Comparison of ENCODE assay signal across 18 cellular contexts in the genomic region with DNA sequence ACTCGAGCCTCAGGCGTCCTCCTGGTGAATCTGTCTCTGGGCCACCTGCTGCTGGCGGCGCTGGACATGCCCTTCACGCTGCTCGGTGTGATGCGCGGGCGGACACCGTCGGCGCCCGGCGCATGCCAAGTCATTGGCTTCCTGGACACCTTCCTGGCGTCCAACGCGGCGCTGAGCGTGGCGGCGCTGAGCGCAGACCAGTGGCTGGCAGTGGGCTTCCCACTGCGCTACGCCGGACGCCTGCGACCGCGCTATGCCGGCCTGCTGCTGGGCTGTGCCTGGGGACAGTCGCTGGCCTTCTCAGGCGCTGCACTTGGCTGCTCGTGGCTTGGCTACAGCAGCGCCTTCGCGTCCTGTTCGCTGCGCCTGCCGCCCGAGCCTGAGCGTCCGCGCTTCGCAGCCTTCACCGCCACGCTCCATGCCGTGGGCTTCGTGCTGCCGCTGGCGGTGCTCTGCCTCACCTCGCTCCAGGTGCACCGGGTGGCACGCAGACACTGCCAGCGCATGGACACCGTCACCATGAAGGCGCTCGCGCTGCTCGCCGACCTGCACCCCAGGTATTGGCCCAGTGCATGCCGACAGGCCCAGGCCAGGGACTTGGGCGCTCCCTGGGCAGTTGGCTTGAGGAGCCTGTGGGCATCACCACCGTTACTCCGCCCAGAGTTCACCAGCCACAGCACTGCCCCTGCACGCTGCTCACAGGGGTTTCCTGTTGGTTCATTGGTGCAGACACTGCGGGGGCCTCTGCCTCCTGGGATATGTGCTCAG. TPM values are rescaled to one million over a fixed set of nuclear protein-coding genes. Genes with fewer than 3 reads are reported as not detected.
DNase-seq lines count a peak whose midpoint lies in the region; ATAC-seq, FAIRE-seq and TF ChIP-seq lines count a peak whose summit lies in the region.
"Had no signal": no experiment of that assay in that cellular context is flagged by ENCODE, and none has a peak within 500 bp of the region (broad histone marks: within the 10 kb centered on the region; RNA-seq: fewer than 3 reads in every experiment).

No MANE protein-coding gene starts in this region.

- 76% methylated on average over 64 of the region's 66 CpGs; no CpG with 5 or more reads in 1 of the 2 experiments for WGBS in H1 (ENCODE audit: extremely low coverage in 1 of 2, insufficient coverage in 1 of 2, insufficient read length in 1 of 2, insufficient replicate concordance in 2 of 2, low coverage in 1 of 2, low lambda C conversion rate in 2 of 2, missing lambda C conversion rate in 1 of 2), 2 experiments
- no CpG with 5 or more reads among the region's 66 CpGs for WGBS in mesendoderm (ENCODE audit: extremely low coverage, insufficient coverage, low lambda C conversion rate)
- 56 to 81% (median 65%) methylated on average over 43 to 66 of the region's 66 CpGs for WGBS in spleen, 5 donors

- no peak for TF ChIP-seq EP300 in H1 (IDR thresholded peaks at IDR 0.05; ENCODE audit: borderline replicate concordance in 1 of 2, low read depth in 2 of 2, low read length in 2 of 2)

- peaks cover 13% of the 10 kb centered on the region; the same call in 1 of the 2 replicates for H3K23me2 ChIP-seq in H1 (ENCODE audit: low read depth, low read length)

- no peak overlapping the region for H2AFZ ChIP-seq in H1 (ENCODE audit: low read length)

- intact Hi-C loops in spleen (cut with DNase I; ENCODE audit: low total_unique reads), result no loop called here

- H3K4me2 ChIP-seq in H1 (ENCODE audit: insufficient read depth in 1 of 2, low read depth in 2 of 2, low read length in 2 of 2), result peak overlapping the region; percentile 69 to 91
- H3K4me2 ChIP-seq in mesendoderm (ENCODE audit: low read length), result peak overlapping the region; percentile 40
- H3K4me2 ChIP-seq: A549 had no signal

- TF ChIP-seq CTCF in H1 (IDR thresholded peaks at IDR 0.05; ENCODE audit: control extremely low read depth in 1 of 3, insufficient read depth in 1 of 3, low read depth in 1 of 3, low read length in 3 of 3) (no peak), spleen (IDR thresholded peaks at IDR 0.05 in 8 of 11, conservative IDR thresholded peaks at IDR 0.05 in 3 of 11) (no peak), GM20000 (IDR thresholded peaks at IDR 0.05; ENCODE audit: extremely low read depth, missing control alignments) (no peak)

- H3K4ac ChIP-seq in H1 (replicated peaks; ENCODE audit: insufficient read length, low read depth, low read length) (no peak overlapping the region), mesendoderm (ENCODE audit: low read depth, low read length) (no peak overlapping the region)

- H3K79me2 ChIP-seq in H1 (ENCODE audit: control insufficient read depth in 1 of 2, insufficient read depth in 2 of 2, low read length in 2 of 2) (no peaks in the 10 kb centered on the region), mesendoderm (ENCODE audit: control insufficient read depth, insufficient read depth, low read length) (no peaks in the 10 kb centered on the region)

- H3K9me3 Mint-ChIP-seq in activated naive CD8-positive, alpha-beta T cell treated with anti-CD3 and anti-CD28 coated beads, Interleukin-2, amount 10 ng/mL, durations not matched to agents 7 days and 5 days, result no peaks in the 10 kb centered on the region
- no peaks in the 10 kb centered on the region for H3K9me3 Mint-ChIP-seq in activated naive CD8-positive, alpha-beta T cell treated with anti-CD3 and anti-CD28 coated beads, Interleukin-2, amount 50 U/mL, for 24 hours
- H3K9me3 Mint-ChIP-seq in activated CD4-positive, alpha-beta memory T cell treated with anti-CD3 and anti-CD28 coated beads, Interleukin-2, amount 10 ng/mL, durations not matched to agents 7 days and 5 days, result no peaks in the 10 kb centered on the region
- H3K9me3 Mint-ChIP-seq: dendritic cell treated with granulocyte-macrophage colony-stimulating factor and Interleukin-4, amounts not matched to agents 40 ng/mL and 50 ng/mL, for 4 days; T-helper 1 cell treated with Interleukin-12 subunit alpha and Interleukin-12 subunit beta and Interleukin-4 antibody, amounts not matched to agents 30 μg/mL and 1 μg/mL, for 36 hours had no signal

- H3K23ac ChIP-seq in H1 (ENCODE audit: insufficient read length) (no peak overlapping the region), mesendoderm (ENCODE audit: low read length) (no peak overlapping the region)

- no peak overlapping the region for H2BK20ac ChIP-seq in H1 (ENCODE audit: low read length)

- H2BK12ac ChIP-seq in H1 (ENCODE audit: low read depth, low read length), result peak overlapping the region; percentile 39; the same call in 1 of the 2 replicates

- no peak overlapping the region; the same call in 1 of the 2 replicates for H4K8ac ChIP-seq in H1 (ENCODE audit: extremely low read depth, insufficient read depth, low read length)
- H4K8ac ChIP-seq in mesendoderm (ENCODE audit: low read depth, low read length), result no peak overlapping the region

- no peak overlapping the region for H3K56ac ChIP-seq in H1 (replicated peaks; ENCODE audit: insufficient read length, low read depth, low read length)
- peak overlapping the region; percentile 11 for H3K56ac ChIP-seq in mesendoderm (ENCODE audit: low read length)

- DNase-seq in activated naive CD8-positive, alpha-beta T cell treated with anti-CD3 and anti-CD28 coated beads, Interleukin-2, amount 10 ng/mL, durations not matched to agents 7 days and 5 days, result peak; percentile 13
- DNase-seq in activated naive CD8-positive, alpha-beta T cell treated with anti-CD3 and anti-CD28 coated beads, Interleukin-2, amount 50 U/mL, for 24 hours, result no peak
- DNase-seq in H1 (ENCODE audit: low read depth in 1 of 2, low spot score in 2 of 2) (no peak), mesendoderm (no peak), spleen (peak; percentile 70), AML-193 (lab: John Stamatoyannopoulos, UW) (no peak), GM20000 (ENCODE audit: low spot score) (no peak)
- no peak for DNase-seq in activated CD4-positive, alpha-beta memory T cell treated with anti-CD3 and anti-CD28 coated beads, Interleukin-2, amount 10 ng/mL, durations not matched to agents 7 days and 5 days
- DNase-seq: activated effector memory CD4-positive, alpha-beta T cell treated with Interleukin-2 at 50 U/mL for 16 hours; NCI-H2081; NCI-H446 had no signal

- H3K36me3 ChIP-seq in H1 (ENCODE audit: control insufficient read depth in 2 of 4, insufficient read depth in 4 of 4, low read length in 3 of 4), result no peaks in the 10 kb centered on the region
- H3K36me3 ChIP-seq in mesendoderm (ENCODE audit: control insufficient read depth, insufficient read depth, low read length), result no peaks in the 10 kb centered on the region
- H3K36me3 ChIP-seq in spleen, result no peaks in the 10 kb centered on the region
- H3K36me3 ChIP-seq: heart left ventricle, SJSA1, upper lobe of left lung had no signal

- H2BK15ac ChIP-seq in H1 (ENCODE audit: low read length), result 0 out of 2 replicates have a peak overlapping the region, but pooled peaks have one; percentile 46
- H2BK15ac ChIP-seq in mesendoderm (replicated peaks; ENCODE audit: low read depth), result no peak overlapping the region

- no peak overlapping the region for H2BK120ac ChIP-seq in H1 (replicated peaks; ENCODE audit: low read depth, low read length)
- no peak overlapping the region for H2BK120ac ChIP-seq in mesendoderm (ENCODE audit: low read depth, low read length)

- H4K91ac ChIP-seq in H1 (replicated peaks; ENCODE audit: insufficient read length, low read length), result no peak overlapping the region

- H2AK5ac ChIP-seq in H1 (ENCODE audit: low read depth, low read length) (no peak overlapping the region), mesendoderm (ENCODE audit: low read length) (no peak overlapping the region)

- H4K20me1 ChIP-seq in H1 (replicated peaks in 1 of 2; ENCODE audit: control insufficient read depth in 1 of 2, insufficient read depth in 2 of 2, low read length in 2 of 2), result peaks cover 1 to 6% of the 10 kb centered on the region in 2 experiments

- H4K5ac ChIP-seq in H1 (ENCODE audit: insufficient read length, low read depth, low read length), result no peak overlapping the region
- no peak overlapping the region for H4K5ac ChIP-seq in mesendoderm (ENCODE audit: low read length)

- ATAC-seq in activated naive CD8-positive, alpha-beta T cell treated with anti-CD3 and anti-CD28 coated beads, Interleukin-2, amount 10 ng/mL, durations not matched to agents 7 days and 5 days (ENCODE audit: low read depth), result no peak
- no peak for ATAC-seq in activated naive CD8-positive, alpha-beta T cell treated with anti-CD3 and anti-CD28 coated beads, Interleukin-2, amount 50 U/mL, for 24 hours

- TF ChIP-seq RAD21 in H1 (IDR thresholded peaks at IDR 0.05 in 1 of 2, conservative IDR thresholded peaks at IDR 0.05 in 1 of 2; ENCODE audit: low read depth in 2 of 2, low read length in 2 of 2), result no peak

- TF ChIP-seq POLR2A in H1 (IDR thresholded peaks at IDR 0.05; ENCODE audit: control extremely low read depth in 1 of 2, low read depth in 2 of 2, low read length in 2 of 2), result no peak
- TF ChIP-seq POLR2A in spleen (IDR thresholded peaks at IDR 0.05), result no peak

- H3K18ac ChIP-seq in H1 (ENCODE audit: extremely low read depth, low read length), result no peak overlapping the region
- no peak overlapping the region for H3K18ac ChIP-seq in mesendoderm (ENCODE audit: low read length)

- H3K4me1 Mint-ChIP-seq in activated naive CD8-positive, alpha-beta T cell treated with anti-CD3 and anti-CD28 coated beads, Interleukin-2, amount 10 ng/mL, durations not matched to agents 7 days and 5 days, result no peaks in the 10 kb centered on the region
- no peaks in the 10 kb centered on the region for H3K4me1 Mint-ChIP-seq in activated naive CD8-positive, alpha-beta T cell treated with anti-CD3 and anti-CD28 coated beads, Interleukin-2, amount 50 U/mL, for 24 hours
- H3K4me1 Mint-ChIP-seq in activated CD4-positive, alpha-beta memory T cell treated with anti-CD3 and anti-CD28 coated beads, Interleukin-2, amount 10 ng/mL, durations not matched to agents 7 days and 5 days, result no peaks in the 10 kb centered on the region

- no peak overlapping the region for H2BK5ac ChIP-seq in H1 (ENCODE audit: low read depth, low read length)
- H2BK5ac ChIP-seq in mesendoderm (ENCODE audit: low read length), result no peak overlapping the region

- H3K27ac Mint-ChIP-seq in activated naive CD8-positive, alpha-beta T cell treated with anti-CD3 and anti-CD28 coated beads, Interleukin-2, amount 10 ng/mL, durations not matched to agents 7 days and 5 days, result no peak overlapping the region
- H3K27ac Mint-ChIP-seq in activated naive CD8-positive, alpha-beta T cell treated with anti-CD3 and anti-CD28 coated beads, Interleukin-2, amount 50 U/mL, for 24 hours, result no peak overlapping the region
- H3K27ac Mint-ChIP-seq in activated CD4-positive, alpha-beta memory T cell treated with anti-CD3 and anti-CD28 coated beads, Interleukin-2, amount 10 ng/mL, durations not matched to agents 7 days and 5 days, result no peak overlapping the region
- H3K27ac Mint-ChIP-seq: dendritic cell treated with granulocyte-macrophage colony-stimulating factor and Interleukin-4, amounts not matched to agents 40 ng/mL and 50 ng/mL, for 4 days; T-helper 1 cell treated with Interleukin-12 subunit alpha and Interleukin-12 subunit beta and Interleukin-4 antibody, amounts not matched to agents 30 μg/mL and 1 μg/mL, for 36 hours had no signal

- no peak overlapping the region for H3K14ac ChIP-seq in H1 (ENCODE audit: insufficient read length)

- no peaks in the 10 kb centered on the region for H3K9me3 ChIP-seq in H1 (ENCODE audit: insufficient read depth in 2 of 2, low read depth in 1 of 2, low read length in 1 of 2)
- H3K9me3 ChIP-seq in spleen, result peaks cover 0 to 10% (median 0%) of the 10 kb centered on the region in 8 donors
- H3K9me3 ChIP-seq: A549, heart left ventricle, SJSA1, upper lobe of left lung had no signal

- no peaks in the 10 kb centered on the region for H3K36me3 Mint-ChIP-seq in activated naive CD8-positive, alpha-beta T cell treated with anti-CD3 and anti-CD28 coated beads, Interleukin-2, amount 10 ng/mL, durations not matched to agents 7 days and 5 days
- H3K36me3 Mint-ChIP-seq in activated naive CD8-positive, alpha-beta T cell treated with anti-CD3 and anti-CD28 coated beads, Interleukin-2, amount 50 U/mL, for 24 hours (ENCODE audit: low read depth), result no peaks in the 10 kb centered on the region
- no peaks in the 10 kb centered on the region for H3K36me3 Mint-ChIP-seq in activated CD4-positive, alpha-beta memory T cell treated with anti-CD3 and anti-CD28 coated beads, Interleukin-2, amount 10 ng/mL, durations not matched to agents 7 days and 5 days (ENCODE audit: low read depth)

- FAIRE-seq in H1 (lab: Jason Lieb, UNC), result no peak
- FAIRE-seq: A549 had no signal

- H3K27ac ChIP-seq in H1 (ENCODE audit: low read depth, low read length) (no peak overlapping the region), mesendoderm (ENCODE audit: low read depth, low read length) (no peak overlapping the region), spleen (no peak overlapping the region)
- H3K27ac ChIP-seq: A549, heart left ventricle, SJSA1, upper lobe of left lung had no signal

- H3K79me1 ChIP-seq in H1 (ENCODE audit: low read depth, low read length) (no peaks in the 10 kb centered on the region), mesendoderm (ENCODE audit: low read length) (no peaks in the 10 kb centered on the region)

- CTCF ChIA-PET in H1 (lab: Charles Lee; ENCODE audit: partially characterized antibody), result interaction anchor here (0.7 to 2.5 kb wide), 15 partner anchors 8 to 113 kb away, joined by 3 to 15 read pairs (median 5); a partner anchor contains a TSS
- CTCF ChIA-PET in activated CD4-positive, alpha-beta memory T cell treated with anti-CD3 and anti-CD28 coated beads, Interleukin-2, amount 10 ng/mL, durations not matched to agents 7 days and 5 days (lab: Charles Lee), result no interaction called here

- peaks cover 0 to 26% (median 17%) of the 10 kb centered on the region in 4 experiments; a peak in 6 of 7 replicates for H3K4me1 ChIP-seq in H1 (replicated peaks in 1 of 4; ENCODE audit: control insufficient read depth in 3 of 4, insufficient read depth in 4 of 4, low read length in 3 of 4)
- H3K4me1 ChIP-seq in mesendoderm (ENCODE audit: control insufficient read depth, low read depth, low read length), result peaks cover 8% of the 10 kb centered on the region
- peaks cover 0 to 6% (median 0%) of the 10 kb centered on the region in 6 donors for H3K4me1 ChIP-seq in spleen
- H3K4me1 ChIP-seq: A549 had no signal

- H3K9ac ChIP-seq in H1 (replicated peaks in 1 of 4; ENCODE audit: extremely low read depth in 1 of 4, low read depth in 3 of 4, low read length in 3 of 4) (no peak overlapping the region), mesendoderm (ENCODE audit: low read length) (no peak overlapping the region)

- H3K27me3 ChIP-seq in H1 (replicated peaks in 1 of 4; ENCODE audit: control insufficient read depth in 3 of 4, extremely low read depth in 1 of 4, insufficient read depth in 3 of 4, low read length in 3 of 4) (peaks cover 3 to 16% (median 15%) of the 10 kb centered on the region in 4 experiments), mesendoderm (ENCODE audit: insufficient read depth, low read length, poor library complexity) (no peaks in the 10 kb centered on the region), spleen (replicated peaks in 1 of 7) (peaks cover 0 to 90% (median 27%) of the 10 kb centered on the region in 7 donors)
- H3K27me3 ChIP-seq: SJSA1 had no signal

- H3K27me3 Mint-ChIP-seq in activated naive CD8-positive, alpha-beta T cell treated with anti-CD3 and anti-CD28 coated beads, Interleukin-2, amount 10 ng/mL, durations not matched to agents 7 days and 5 days, result peaks cover 2% of the 10 kb centered on the region
- H3K27me3 Mint-ChIP-seq in activated naive CD8-positive, alpha-beta T cell treated with anti-CD3 and anti-CD28 coated beads, Interleukin-2, amount 50 U/mL, for 24 hours, result peaks cover 12% of the 10 kb centered on the region
- peaks cover 2% of the 10 kb centered on the region for H3K27me3 Mint-ChIP-seq in activated CD4-positive, alpha-beta memory T cell treated with anti-CD3 and anti-CD28 coated beads, Interleukin-2, amount 10 ng/mL, durations not matched to agents 7 days and 5 days

- no peak overlapping the region for H3K4me3 Mint-ChIP-seq in activated naive CD8-positive, alpha-beta T cell treated with anti-CD3 and anti-CD28 coated beads, Interleukin-2, amount 10 ng/mL, durations not matched to agents 7 days and 5 days
- no peak overlapping the region for H3K4me3 Mint-ChIP-seq in activated naive CD8-positive, alpha-beta T cell treated with anti-CD3 and anti-CD28 coated beads, Interleukin-2, amount 50 U/mL, for 24 hours
- H3K4me3 Mint-ChIP-seq in activated CD4-positive, alpha-beta memory T cell treated with anti-CD3 and anti-CD28 coated beads, Interleukin-2, amount 10 ng/mL, durations not matched to agents 7 days and 5 days, result no peak overlapping the region
- H3K4me3 Mint-ChIP-seq: dendritic cell treated with granulocyte-macrophage colony-stimulating factor and Interleukin-4, amounts not matched to agents 40 ng/mL and 50 ng/mL, for 4 days; T-helper 1 cell treated with Interleukin-12 subunit alpha and Interleukin-12 subunit beta and Interleukin-4 antibody, amounts not matched to agents 30 μg/mL and 1 μg/mL, for 36 hours had no signal

- POLR2A ChIA-PET in activated naive CD8-positive, alpha-beta T cell treated with anti-CD3 and anti-CD28 coated beads, Interleukin-2, amount 10 ng/mL, durations not matched to agents 7 days and 5 days (lab: Charles Lee), result no interaction called here
- POLR2A ChIA-PET in H1 (lab: Charles Lee; ENCODE audit: partially characterized antibody), result interaction anchor here (0.8 to 2.5 kb wide), 5 partner anchors 9 to 139 kb away, joined by 3 to 7 read pairs (median 3); no protein-coding TSS in a partner anchor
- POLR2A ChIA-PET in activated CD4-positive, alpha-beta memory T cell treated with anti-CD3 and anti-CD28 coated beads, Interleukin-2, amount 10 ng/mL, durations not matched to agents 7 days and 5 days (lab: Charles Lee), result no interaction called here

- H3K4me3 ChIP-seq in H1 (ENCODE audit: extremely low read depth in 1 of 4, insufficient read depth in 2 of 4, low read depth in 3 of 4, low read length in 4 of 4) (peak overlapping the region in 3 of 4 experiments; percentile 29 to 56 (median 40); a peak in 4 of 8 replicates), mesendoderm (ENCODE audit: low read length) (no peak overlapping the region), spleen (no peak overlapping the region)
- H3K4me3 ChIP-seq: A549, heart left ventricle, SJSA1, upper lobe of left lung had no signal

RNA-seq across cellular contexts. Expression of a gene that starts 1.1 kb away (rescaled TPM):
- total RNA-seq in activated naive CD8-positive, alpha-beta T cell treated with anti-CD3 and anti-CD28 coated beads, Interleukin-2, amount 10 ng/mL, durations not matched to agents 7 days and 5 days, result not detected
- total RNA-seq in H1 (2021; fragmentation: NEBNext Ultra II Directional; extraction: Animal tissue kit (Norgen Biotek cat#: 25700)), result 3.0 and 3.3 TPM in 2 replicates
- polyA plus RNA-seq in H1 (2011; rRNA removed) (1.0 and 2.2 TPM in 2 replicates), spleen (under 1 TPM in 1 of 3 donors, not detected in 2; 0.09 TPM)
- polyA plus RNA-seq in H1 (2011; cell fraction: cytosol; rRNA removed), result 1.6 TPM
- polyA plus RNA-seq in H1 (2011; cell fraction: nucleus; rRNA removed), result 10.5 TPM
- 1.7 to 2.0 TPM (median 1.9 TPM) in 4 replicates for polyA plus RNA-seq in H1 (2012, experiment 1 of 2)
- polyA plus RNA-seq in H1 (2012, experiment 2 of 2), result 0.84 TPM
- polyA plus RNA-seq in H1 (2013, experiment 1 of 2), result 0.75 TPM
- 0.68 TPM for polyA plus RNA-seq in H1 (2013, experiment 2 of 2)
- polyA minus RNA-seq in H1 (2011; rRNA and poly(A)+ RNA removed), result 1.8 and 3.0 TPM in 2 replicates
- 0.59 TPM for polyA minus RNA-seq in H1 (2011; cell fraction: cytosol; rRNA and poly(A)+ RNA removed)
- 8.6 TPM for polyA minus RNA-seq in H1 (2011; cell fraction: nucleus; rRNA and poly(A)+ RNA removed)
- 1.5 TPM for polyA plus RNA-seq in mesendoderm (2013, experiment 1 of 2)
- polyA plus RNA-seq in mesendoderm (2013, experiment 2 of 2), result 1.4 TPM
- total RNA-seq in spleen, result 1 to 10 TPM in 1 of 7 donors, under 1 TPM in 3, not detected in 3; 0.07 to 1.5 (median 0.14) TPM
- under 1 TPM; 0.08 to 0.13 TPM for total RNA-seq in activated CD4-positive, alpha-beta memory T cell treated with anti-CD3 and anti-CD28 coated beads, Interleukin-2, amount 10 ng/mL, durations not matched to agents 7 days and 5 days
- total RNA-seq: lung microvascular endothelial cell had no signal
- polyA plus RNA-seq: heart left ventricle had no signal

RNA-seq across cellular contexts. Expression of a gene that starts 11.3 kb away (rescaled TPM):
- not detected for total RNA-seq in activated naive CD8-positive, alpha-beta T cell treated with anti-CD3 and anti-CD28 coated beads, Interleukin-2, amount 10 ng/mL, durations not matched to agents 7 days and 5 days
- total RNA-seq in H1 (2021; fragmentation: NEBNext Ultra II Directional; extraction: Animal tissue kit (Norgen Biotek cat#: 25700)), result 28.8 and 31.5 TPM in 2 replicates
- polyA plus RNA-seq in H1 (2011; rRNA removed) (40.7 and 67.4 TPM in 2 replicates), spleen (under 1 TPM; 0.11 to 0.96 (median 0.73) TPM)
- 38.3 TPM for polyA plus RNA-seq in H1 (2011; cell fraction: cytosol; rRNA removed)
- polyA plus RNA-seq in H1 (2011; cell fraction: nucleus; rRNA removed), result 98.5 TPM
- polyA plus RNA-seq in H1 (2012, experiment 1 of 2), result 29.4 to 44.2 TPM (median 42.1 TPM) in 4 replicates
- 35.2 TPM for polyA plus RNA-seq in H1 (2012, experiment 2 of 2)
- polyA plus RNA-seq in H1 (2013, experiment 1 of 2), result 26.2 TPM
- polyA plus RNA-seq in H1 (2013, experiment 2 of 2), result 24.4 TPM
- polyA minus RNA-seq in H1 (2011; rRNA and poly(A)+ RNA removed), result 12.0 and 13.2 TPM in 2 replicates
- polyA minus RNA-seq in H1 (2011; cell fraction: cytosol; rRNA and poly(A)+ RNA removed), result 20.3 TPM
- polyA minus RNA-seq in H1 (2011; cell fraction: nucleus; rRNA and poly(A)+ RNA removed), result 32.0 TPM
- polyA plus RNA-seq in mesendoderm (2013, experiment 1 of 2), result 20.5 TPM
- polyA plus RNA-seq in mesendoderm (2013, experiment 2 of 2), result 19.9 TPM
- 1 to 10 TPM in 3 of 7 donors, under 1 TPM in 3, not detected in 1; 0.57 to 8.5 (median 1.2) TPM for total RNA-seq in spleen
- under 1 TPM; 0.48 to 0.75 TPM for total RNA-seq in activated CD4-positive, alpha-beta memory T cell treated with anti-CD3 and anti-CD28 coated beads, Interleukin-2, amount 10 ng/mL, durations not matched to agents 7 days and 5 days
- total RNA-seq: lung microvascular endothelial cell had no signal

Comparison
In these comparisons a context has a peak if more than half of its experiments do, and no peak if none do; other contexts are left out.
1. DNase-seq: peak in activated naive CD8-positive, alpha-beta T cell treated with anti-CD3 and anti-CD28 coated beads, Interleukin-2, amount 10 ng/mL, durations not matched to agents 7 days and 5 days (single experiment) and spleen (single experiment); none in activated naive CD8-positive, alpha-beta T cell treated with anti-CD3 and anti-CD28 coated beads, Interleukin-2, amount 50 U/mL, for 24 hours (single experiment), H1 (0 of 2), mesendoderm (single experiment), AML-193 (0 of 2), GM20000 (single experiment) and activated CD4-positive, alpha-beta memory T cell treated with anti-CD3 and anti-CD28 coated beads, Interleukin-2, amount 10 ng/mL, durations not matched to agents 7 days and 5 days (single experiment).
2. H3K4me3 ChIP-seq: peak in H1 (3 of 4); none in mesendoderm (single experiment) and spleen (0 of 8).